Comparison of ENCODE assay signal across 19 cellular contexts in the genomic region with DNA sequence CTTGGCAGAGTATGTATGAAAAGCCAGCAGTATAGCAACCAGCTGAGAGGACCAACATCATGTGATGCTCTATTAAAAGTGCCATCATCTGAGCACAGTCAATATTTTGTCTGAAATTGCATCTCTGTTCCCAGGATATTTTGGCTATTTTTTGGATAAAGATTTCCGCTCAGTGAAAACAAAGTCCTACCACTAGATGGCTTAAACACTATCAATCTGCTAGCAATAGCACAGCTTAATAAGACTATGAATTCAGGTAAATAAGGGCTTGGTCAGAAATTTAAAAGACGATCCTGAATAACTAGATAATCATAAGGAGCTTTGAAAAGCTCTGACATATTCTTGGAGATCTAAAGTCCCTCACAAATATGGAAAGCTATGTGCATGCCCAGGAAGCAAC.
A peak's percentile ranks its signal among the peaks of the same experiment; 100 is the strongest.
DNase-seq lines count a peak whose midpoint lies in the region; ATAC-seq, FAIRE-seq and TF ChIP-seq lines count a peak whose summit lies in the region.
"Had no signal": no experiment of that assay in that cellular context is flagged by ENCODE, and none has a peak within 500 bp of the region (broad histone marks: within the 10 kb centered on the region; RNA-seq: fewer than 3 reads in every experiment).

No MANE protein-coding gene starts in this region.

- FAIRE-seq in D721Med (lab: Jason Lieb, UNC) = no peak
- FAIRE-seq: frontal cortex had no signal

- CTCF ChIA-PET in RWPE1 (lab: Yijun Ruan, JAX) = interaction anchor here (0.5 to 0.7 kb wide), 2 partner anchors 467 to 603 kb away, joined by 3 read pairs; no protein-coding TSS in a partner anchor
- CTCF ChIA-PET in CD8-positive, alpha-beta memory T cell (lab: Charles Lee) = no interaction called here

- H3K27ac ChIP-seq in RWPE1 = no peak overlapping the region
- H3K27ac ChIP-seq in CD8-positive, alpha-beta memory T cell (ENCODE audit: low read depth, low read length) = no peak overlapping the region
- H3K27ac ChIP-seq: coronary artery, left lung, testis had no signal

- no peaks in the 10 kb centered on the region for H3K4me1 Mint-ChIP-seq in HFFc6 (ENCODE audit: low read depth)
- H3K4me1 Mint-ChIP-seq in CD8-positive, alpha-beta memory T cell = no peaks in the 10 kb centered on the region

- no peak overlapping the region for H3K4me3 Mint-ChIP-seq in HFFc6
- no peak overlapping the region for H3K4me3 Mint-ChIP-seq in CD8-positive, alpha-beta memory T cell

- no peaks in the 10 kb centered on the region for H3K9me3 ChIP-seq in CD8-positive, alpha-beta memory T cell (ENCODE audit: low read length)
- H3K9me3 ChIP-seq: testis had no signal

- no peaks in the 10 kb centered on the region for H3K27me3 ChIP-seq in CD8-positive, alpha-beta memory T cell (ENCODE audit: insufficient read depth, low read length, poor library complexity, severe bottlenecking)
- H3K27me3 ChIP-seq: left lung, testis had no signal

- no peak overlapping the region for H3K27ac Mint-ChIP-seq in HFFc6
- H3K27ac Mint-ChIP-seq in CD8-positive, alpha-beta memory T cell = no peak overlapping the region

- H3K4me1 ChIP-seq in CD8-positive, alpha-beta memory T cell (ENCODE audit: insufficient read depth, low read length) = no peaks in the 10 kb centered on the region
- H3K4me1 ChIP-seq: left lung, testis had no signal

- H3K9me3 Mint-ChIP-seq in HFFc6 = peaks cover 63% of the 10 kb centered on the region
- peaks cover 6 to 15% (median 13%) of the 10 kb centered on the region in 5 donors for H3K9me3 Mint-ChIP-seq in CD8-positive, alpha-beta memory T cell

- ATAC-seq in left lobe of liver = peak; percentile 55
- no peak for ATAC-seq in HG02840 (IDR thresholded peaks at IDR 0.05; ENCODE audit: low FRiP score, unreplicated experiment)
- ATAC-seq: left lung had no signal

- H3K36me3 Mint-ChIP-seq in HFFc6 (ENCODE audit: low read depth) = no peaks in the 10 kb centered on the region
- H3K36me3 Mint-ChIP-seq in CD8-positive, alpha-beta memory T cell = peaks cover 0 to 3% (median 0%) of the 10 kb centered on the region in 3 donors

- H3K36me3 ChIP-seq in CD8-positive, alpha-beta memory T cell (ENCODE audit: insufficient read depth, low read length) = no peaks in the 10 kb centered on the region
- H3K36me3 ChIP-seq: left lung had no signal

- TF ChIP-seq CTCF in D721Med (IDR thresholded peaks at IDR 0.05; ENCODE audit: insufficient read depth, missing control alignments) = peak; percentile 23
- TF ChIP-seq CTCF in HFFc6 (IDR thresholded peaks at IDR 0.05) = peak; percentile 41; the same call in 1 of the 2 replicates
- TF ChIP-seq CTCF in RWPE1 (conservative IDR thresholded peaks at IDR 0.05; ENCODE audit: low read depth) = peak; percentile 20; the same call in 1 of the 2 replicates

- DNase-seq in D721Med (ENCODE audit: insufficient read length, low spot score) (no peak), HFFc6 (no peak), RWPE1 (ENCODE audit: low spot score) (no peak), left lobe of liver (ENCODE audit: low spot score) (no peak), GDM1 (lab: John Stamatoyannopoulos, UW) (no peak)
- DNase-seq in CD8-positive, alpha-beta memory T cell = no peak
- no peak for DNase-seq in stimulated activated CD4-positive, alpha-beta T cell treated with anti-CD3 and anti-CD28 coated beads, Interleukin-12 subunit alpha, Interleukin-12 subunit beta, amount 100 ng/mL, for 4 hours
- DNase-seq: activated CD4-positive, alpha-beta T cell treated with anti-CD3 and anti-CD28 coated beads, Interleukin-2, amount 50 U/mL, for 4 hours; activated naive CD4-positive, alpha-beta T cell treated with anti-CD3 and anti-CD28 coated beads, Interleukin-2, amount 50 U/mL, for 16 hours; COR-L47; GF-D8; left lung; NCI-H187 treated with DMSO at 0.1 percent for 48 hours; NCI-H510A treated with DMSO at 0.1 percent for 48 hours; posterior cingulate gyrus; testis had no signal

- H3K4me3 ChIP-seq in CD8-positive, alpha-beta memory T cell (ENCODE audit: low read length) = no peak overlapping the region
- H3K4me3 ChIP-seq: coronary artery, left lung, testis had no signal

- POLR2A ChIA-PET in RWPE1 (lab: Yijun Ruan, JAX; ENCODE audit: low non-redundant PET) = no interaction called here
- POLR2A ChIA-PET in CD8-positive, alpha-beta memory T cell (lab: Charles Lee) = no interaction called here

- H3K27me3 Mint-ChIP-seq in HFFc6 (ENCODE audit: insufficient read depth) = no peaks in the 10 kb centered on the region
- peaks cover 2 to 9% of the 10 kb centered on the region in 2 donors for H3K27me3 Mint-ChIP-seq in CD8-positive, alpha-beta memory T cell
